In the genomic region with DNA sequence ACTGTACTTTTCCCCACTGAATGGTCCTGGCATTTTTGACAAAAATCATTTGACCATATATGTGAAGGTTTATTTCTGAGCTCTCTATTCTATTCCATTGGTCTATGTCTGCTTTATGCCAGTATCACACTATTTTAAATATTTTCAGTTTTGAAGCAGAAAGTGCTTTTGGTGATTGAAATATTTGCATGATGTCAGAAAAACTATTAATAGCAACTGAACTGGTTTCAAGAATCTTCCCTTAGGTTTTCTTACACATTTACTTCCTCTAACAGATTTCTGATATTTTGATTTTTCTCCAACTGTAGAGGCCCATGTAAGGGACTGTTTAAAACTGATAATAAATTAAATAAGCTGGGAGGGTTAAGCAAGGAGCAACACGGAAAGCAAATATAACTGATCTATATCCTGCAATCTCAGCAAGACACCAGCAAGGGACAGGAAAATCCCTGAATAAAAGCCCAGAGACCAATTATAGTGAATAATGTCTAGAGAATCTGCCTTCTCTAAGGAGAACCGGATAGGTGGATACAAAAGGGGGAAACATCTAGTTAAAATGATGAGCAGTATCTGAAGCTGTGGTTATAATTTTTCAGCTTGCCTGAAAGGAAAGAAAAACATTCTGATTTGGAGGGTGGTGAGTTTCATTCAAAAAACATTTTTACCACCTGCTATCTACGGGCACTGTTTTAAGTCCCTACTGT, we compare ENCODE assay signal across 1 cellular context.
A peak's percentile ranks its signal among the peaks of the same experiment; 100 is the strongest.
TF ChIP-seq lines count a peak whose summit lies in the region.

No MANE protein-coding gene starts in this region.

TF ChIP-seq in K562, 482 proteins besides CTCF, POLR2A, EP300 and RAD21:
- TF ChIP-seq KDM1A (IDR thresholded peaks at IDR 0.05) (peak; percentile 10 to 26; a peak in 1 of 4 replicates), HDAC2 (IDR thresholded peaks at IDR 0.05) (no peak)
